Comparison of ENCODE assay signal across 12 cellular contexts in the genomic region with DNA sequence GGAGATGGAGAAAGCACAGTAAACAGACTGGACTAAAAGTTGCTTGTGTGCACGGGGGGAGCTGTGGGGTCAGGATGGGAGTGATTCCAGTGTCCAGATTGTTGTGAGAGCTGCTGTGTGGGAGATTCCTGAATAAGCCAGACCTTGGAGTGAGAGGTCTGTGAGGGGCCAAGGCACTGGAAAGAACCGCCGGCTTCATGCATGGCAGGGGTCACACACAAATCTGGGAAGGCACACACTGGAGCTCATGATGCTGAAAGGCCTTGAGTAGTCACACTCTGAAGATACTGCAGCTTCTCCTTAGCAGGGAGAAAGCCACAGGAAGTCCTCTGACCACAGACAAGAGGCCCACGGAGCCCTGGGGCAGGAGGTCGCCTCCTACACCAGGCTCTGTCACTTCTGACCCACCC. TPM values are rescaled to one million over a fixed set of nuclear protein-coding genes. Genes with fewer than 3 reads are reported as not detected.
A peak's percentile ranks its signal among the peaks of the same experiment; 100 is the strongest.
DNase-seq lines count a peak whose midpoint lies in the region; ATAC-seq and TF ChIP-seq lines count a peak whose summit lies in the region.
"Had no signal": no experiment of that assay in that cellular context is flagged by ENCODE, and none has a peak within 500 bp of the region (broad histone marks: within the 10 kb centered on the region; RNA-seq: fewer than 3 reads in every experiment).

No MANE protein-coding gene starts in this region.

- CTCF ChIA-PET in RWPE1 (lab: Yijun Ruan, JAX), result interaction anchor here (1.1 to 1.2 kb wide), 2 partner anchors 12 to 23 kb away, joined by 4 read pairs; a partner anchor contains a TSS

- WGBS in right cardiac atrium, result 57% methylated on average over 5 of the region's 5 CpGs

- ATAC-seq in right cardiac atrium (no peak), GM19324 (IDR thresholded peaks at IDR 0.05; ENCODE audit: low FRiP score, unreplicated experiment) (no peak)

- H3K36me3 ChIP-seq in left ventricle myocardium inferior, result peaks cover 55% of the 10 kb centered on the region

- DNase-seq in left ventricle myocardium inferior (no peak), right cardiac atrium (no peak), RWPE1 (ENCODE audit: low spot score) (no peak), foreskin melanocyte (peak; percentile 57), NCI-H1436 treated with DMSO at 0.1 percent for 48 hours (lab: John Stamatoyannopoulos, UW) (no peak), HuH-7.5 (ENCODE audit: low spot score) (no peak), epidermal melanocyte (ENCODE audit: insufficient read length, low spot score) (no peak)
- DNase-seq: activated effector memory CD4-positive, alpha-beta T cell treated with Interleukin-2 at 50 U/mL for 16 hours; NCI-H1092; SJCRH30 had no signal

- intact Hi-C loops in left ventricle myocardium inferior (cut with micrococcal nuclease), result no loop called here
- intact Hi-C loops in right cardiac atrium (cut with DNase I), result no loop called here

- H3K4me1 ChIP-seq in left ventricle myocardium inferior, result peaks cover 39% of the 10 kb centered on the region
- H3K4me1 ChIP-seq in right cardiac atrium (ENCODE audit: control insufficient read depth, insufficient read depth, low read length), result peaks cover 7% of the 10 kb centered on the region
- H3K4me1 ChIP-seq: SJCRH30 had no signal

- POLR2A ChIA-PET in RWPE1 (lab: Yijun Ruan, JAX; ENCODE audit: low non-redundant PET), result no interaction called here

- H3K4me3 ChIP-seq in left ventricle myocardium inferior, result no peak overlapping the region
- H3K4me3 ChIP-seq in right cardiac atrium (ENCODE audit: low read length), result no peak overlapping the region
- H3K4me3 ChIP-seq: SJCRH30 had no signal

- peak overlapping the region; percentile 75 for H3K27ac ChIP-seq in left ventricle myocardium inferior (replicated peaks)
- no peak overlapping the region for H3K27ac ChIP-seq in right cardiac atrium (ENCODE audit: low read length)
- H3K27ac ChIP-seq in RWPE1, result peak overlapping the region; percentile 51
- H3K27ac ChIP-seq: C4-2B, SJCRH30 had no signal

- TF ChIP-seq CTCF in left ventricle myocardium inferior (IDR thresholded peaks at IDR 0.05; ENCODE audit: borderline replicate concordance), result no peak
- TF ChIP-seq CTCF in RWPE1 (conservative IDR thresholded peaks at IDR 0.05; ENCODE audit: low read depth), result no peak

- H3K9me3 ChIP-seq in left ventricle myocardium inferior (replicated peaks) (no peaks in the 10 kb centered on the region), right cardiac atrium (ENCODE audit: control insufficient read depth, low read length) (no peaks in the 10 kb centered on the region)
- H3K9me3 ChIP-seq: SJCRH30 had no signal

- no peaks in the 10 kb centered on the region for H3K27me3 ChIP-seq in left ventricle myocardium inferior (ENCODE audit: low read depth)
- H3K27me3 ChIP-seq in right cardiac atrium (ENCODE audit: control insufficient read depth, insufficient read depth), result no peaks in the 10 kb centered on the region
- H3K27me3 ChIP-seq: SJCRH30 had no signal

RNA-seq across cellular contexts. Expression of a gene that starts 23.1 kb away (rescaled TPM):
- total RNA-seq in left ventricle myocardium inferior, result 98.4 TPM
- 100 to 1,000 TPM in 1 of 4 donors, 10 to 100 TPM in 3; 75.0 to 125 (median 96.6) TPM for total RNA-seq in right cardiac atrium
- polyA plus RNA-seq in right cardiac atrium, result 51.4 TPM

RNA-seq across cellular contexts. Expression of a gene that starts 49.3 kb away (rescaled TPM):
- total RNA-seq in left ventricle myocardium inferior (18.4 TPM), right cardiac atrium (10 to 100 TPM; 18.8 to 23.7 (median 21.9) TPM)
- 3.9 TPM for polyA plus RNA-seq in right cardiac atrium

RNA-seq across cellular contexts. Expression of a gene that starts 52.5 kb away (rescaled TPM):
- total RNA-seq in left ventricle myocardium inferior, result 4.8 TPM
- total RNA-seq in right cardiac atrium, result 1 to 10 TPM; 6.1 to 7.6 (median 7.1) TPM
- polyA plus RNA-seq in right cardiac atrium, result 3.5 TPM
